In genomic region chr16:88077328-88078108, GRCh38 we compare ENCODE assay signal across 1 cellular context.
TF ChIP-seq lines count a peak whose summit lies in the region.

No MANE protein-coding gene starts in this region.

TF ChIP-seq in SK-N-SH treated with all-trans-retinoic acid at 6 μM for 48 hours, 23 proteins besides CTCF, POLR2A, EP300 and RAD21 (continued from another document):
- TF ChIP-seq TSHZ2 (CRISPR knock-in tag; IDR thresholded peaks at IDR 0.05): no peak
- TF ChIP-seq ZNF565 (CRISPR knock-in tag; conservative IDR thresholded peaks at IDR 0.05; ENCODE audit: low read depth): no peak
- TF ChIP-seq OSR1 (CRISPR knock-in tag; IDR thresholded peaks at IDR 0.05): no peak
- no peak for TF ChIP-seq ZFP3 (CRISPR knock-in tag; IDR thresholded peaks at IDR 0.05)
- no peak for TF ChIP-seq SNAI2 (CRISPR knock-in tag; IDR thresholded peaks at IDR 0.05)
- no peak for TF ChIP-seq TCF4 (CRISPR knock-in tag; IDR thresholded peaks at IDR 0.05; ENCODE audit: borderline replicate concordance)
- no peak for TF ChIP-seq ESRRG (CRISPR knock-in tag; IDR thresholded peaks at IDR 0.05)
- no peak for TF ChIP-seq PATZ1 (CRISPR knock-in tag; IDR thresholded peaks at IDR 0.05; ENCODE audit: borderline replicate concordance)
- TF ChIP-seq GLIS3 (CRISPR knock-in tag; IDR thresholded peaks at IDR 0.05): no peak
- no peak for TF ChIP-seq BACH2 (CRISPR knock-in tag; IDR thresholded peaks at IDR 0.05; ENCODE audit: borderline replicate concordance)
- TF ChIP-seq CSRNP3 (CRISPR knock-in tag; IDR thresholded peaks at IDR 0.05): no peak
TF ChIP-seq in SK-N-SH treated with all-trans-retinoic acid at 6 μM for 48 hours: peak in this region for 0.
